2 cellular contexts compared by ENCODE assay signal in genomic region chr1:28096210-28097099, GRCh38.
TF ChIP-seq lines count a peak whose summit lies in the region.

No MANE protein-coding gene starts in this region.

TF ChIP-seq in IMR-90, 13 proteins besides CTCF, POLR2A, EP300 and RAD21:
- no peak for TF ChIP-seq BHLHE40 (IDR thresholded peaks at IDR 0.05; ENCODE audit: low read depth, low read length)
- no peak for TF ChIP-seq NFE2L2 (IDR thresholded peaks at IDR 0.05; ENCODE audit: low read depth, low read length)
- TF ChIP-seq USF2 (IDR thresholded peaks at IDR 0.05; ENCODE audit: low read depth, low read length), result no peak
- peak; percentile 69 for TF ChIP-seq CEBPB (IDR thresholded peaks at IDR 0.05; ENCODE audit: low read depth, low read length)

TF ChIP-seq in WTC11, 78 proteins besides CTCF, POLR2A, EP300 and RAD21:
- TF ChIP-seq GABPB1 (CRISPR knock-in tag; IDR thresholded peaks at IDR 0.05) (0 out of 2 replicates have a peak, but pooled peaks have one; percentile 24), ZNF423 (CRISPR knock-in tag; IDR thresholded peaks at IDR 0.05) (no peak)
